ENCODE assay signal across 35 cellular contexts in the genomic region with DNA sequence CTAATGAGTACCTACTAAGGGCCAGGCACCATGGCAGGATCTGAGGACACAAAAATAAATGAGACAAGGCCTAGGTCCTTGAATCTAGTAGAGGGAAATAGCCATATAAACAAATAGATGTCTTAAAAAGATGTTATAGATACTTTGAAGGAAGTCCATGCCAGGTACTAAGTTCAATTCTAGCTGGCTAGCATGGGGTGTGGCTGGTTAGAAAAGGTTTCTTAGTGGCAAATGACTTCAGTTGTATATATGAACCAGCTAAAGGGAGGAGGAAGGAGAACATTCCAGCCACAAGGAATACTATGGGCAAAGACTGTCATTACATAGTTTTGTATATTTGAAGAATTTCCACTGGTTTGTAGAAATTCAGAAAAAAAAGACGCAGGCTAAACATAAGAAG.
"Had no signal": no experiment of that assay in that cellular context is flagged by ENCODE, and none has a peak within 500 bp of the region (broad histone marks: within the 10 kb centered on the region; RNA-seq: fewer than 3 reads in every experiment).

No MANE protein-coding gene starts in this region.

- H3K4me3 ChIP-seq: MG63 had no signal

- H3K27ac ChIP-seq: KMS-11 had no signal

- H3K4me2 ChIP-seq: KMS-11 had no signal

- H3K27me3 ChIP-seq: MG63 had no signal

- DNase-seq: Karpas-422, Kasumi-1, KG1, MG63, MM.1S, MV-4-11, NCI-H1048, NCI-H1092, NCI-H1092 treated with DMSO at 0.1 percent for 48 hours, NCI-H1105, NCI-H1105 treated with DMSO at 0.1 percent for 48 hours, NCI-H1417, NCI-H1417 treated with DMSO at 0.1 percent for 48 hours, NCI-H1436, NCI-H1436 treated with DMSO at 0.1 percent for 48 hours, NCI-H146, NCI-H1694, NCI-H1694 treated with DMSO at 0.1 percent for 48 hours, NCI-H187, NCI-H187 treated with DMSO at 0.1 percent for 48 hours, NCI-H1930, NCI-H2029, NCI-H2029 treated with DMSO at 0.1 percent for 48 hours, NCI-H2081, NCI-H2081 treated with DMSO at 0.1 percent for 48 hours, NCI-H2107, NCI-H2171, NCI-H2171 treated with DMSO at 0.1 percent for 48 hours, NCI-H2227 treated with DMSO at 0.1 percent for 48 hours, NCI-H226, NCI-H345, NCI-H446, NCI-H446 treated with DMSO at 0.1 percent for 48 hours, NCI-H510A had no signal

- H3K36me3 ChIP-seq: MG63 had no signal
